8 cellular contexts compared by ENCODE assay signal in the genomic region with DNA sequence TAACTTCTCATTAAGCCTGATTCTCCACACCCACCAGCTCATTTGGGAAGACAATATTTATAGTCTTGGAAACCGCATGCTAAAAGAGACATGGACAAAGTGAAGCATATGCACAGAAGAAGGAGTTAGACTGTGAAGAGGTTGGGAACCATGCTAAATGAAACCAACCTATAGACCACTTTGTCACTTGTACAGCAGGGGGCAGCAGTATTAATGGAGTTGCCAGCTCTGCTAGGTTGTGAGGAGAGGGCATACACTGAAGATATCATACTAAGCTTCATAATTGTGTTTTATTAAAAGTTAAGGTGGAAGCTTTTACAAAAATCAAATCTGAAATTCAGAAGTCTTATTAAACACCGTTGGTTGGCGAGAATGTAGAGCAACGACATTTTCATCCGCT. TPM values are rescaled to one million over a fixed set of nuclear protein-coding genes. Genes with fewer than 3 reads are reported as not detected.
DNase-seq lines count a peak whose midpoint lies in the region; ATAC-seq and TF ChIP-seq lines count a peak whose summit lies in the region.

No MANE protein-coding gene starts in this region.

- intact Hi-C loops in activated CD8-positive, alpha-beta T cell treated with anti-CD3 and anti-CD28 coated beads for 36 hours (cut with micrococcal nuclease), result no loop called here
- intact Hi-C loops in OCI-LY7 (cut with micrococcal nuclease; ENCODE audit: unreplicated experiment) (no loop called here), tibial artery (cut with DNase I; ENCODE audit: low total_unique reads) (no loop called here)

- H3K79me2 ChIP-seq in OCI-LY7 (ENCODE audit: insufficient read depth, low read depth, low read length), result no peaks in the 10 kb centered on the region

- H3K27ac ChIP-seq in OCI-LY7 (ENCODE audit: low read depth, low read length, poor library complexity, severe bottlenecking) (no peak overlapping the region), tibial artery (no peak overlapping the region)

- H3K9me3 ChIP-seq in OCI-LY7 (ENCODE audit: low read length) (no peaks in the 10 kb centered on the region), tibial artery (peaks cover 0 to 13% (median 0%) of the 10 kb centered on the region in 3 donors)

- H3K4me3 Mint-ChIP-seq in activated CD8-positive, alpha-beta T cell treated with anti-CD3 and anti-CD28 coated beads for 36 hours, result no peak overlapping the region
- H3K4me3 Mint-ChIP-seq in activated CD8-positive, alpha-beta T cell treated with anti-CD3 and anti-CD28 coated beads, Interleukin-2, amount 10 ng/mL, durations not matched to agents 7 days and 5 days, result no peak overlapping the region

- H3K36me3 Mint-ChIP-seq in activated CD8-positive, alpha-beta T cell treated with anti-CD3 and anti-CD28 coated beads for 36 hours (ENCODE audit: low read depth), result no peaks in the 10 kb centered on the region
- H3K36me3 Mint-ChIP-seq in activated CD8-positive, alpha-beta T cell treated with anti-CD3 and anti-CD28 coated beads, Interleukin-2, amount 10 ng/mL, durations not matched to agents 7 days and 5 days (ENCODE audit: low read depth), result no peaks in the 10 kb centered on the region

- CTCF ChIA-PET in activated CD8-positive, alpha-beta T cell treated with anti-CD3 and anti-CD28 coated beads for 36 hours (lab: Charles Lee), result interaction anchor here (0.9 to 1.0 kb wide), 2 partner anchors 19 to 113 kb away, joined by 3 to 4 read pairs; no protein-coding TSS in a partner anchor
- CTCF ChIA-PET in activated CD8-positive, alpha-beta T cell treated with anti-CD3 and anti-CD28 coated beads, Interleukin-2, amount 10 ng/mL, durations not matched to agents 7 days and 5 days (lab: Charles Lee), result no interaction called here
- CTCF ChIA-PET in OCI-LY7 (lab: Charles Lee; ENCODE audit: unreplicated experiment), result no interaction called here

- H3K27me3 ChIP-seq in tibial artery, result no peaks in the 10 kb centered on the region

- peak; percentile 13 for TF ChIP-seq CTCF in activated CD8-positive, alpha-beta T cell treated with anti-CD3 and anti-CD28 coated beads for 36 hours (IDR thresholded peaks at IDR 0.05)
- TF ChIP-seq CTCF in OCI-LY7 (conservative IDR thresholded peaks at IDR 0.05; ENCODE audit: low read length) (peak; percentile 72), fibroblast of pulmonary artery (IDR thresholded peaks at IDR 0.05; ENCODE audit: low read length, missing control alignments) (peak; percentile 79), tibial artery (IDR thresholded peaks at IDR 0.05) (no peak)

- ATAC-seq in activated CD8-positive, alpha-beta T cell treated with anti-CD3 and anti-CD28 coated beads for 36 hours, result no peak
- ATAC-seq in activated CD8-positive, alpha-beta T cell treated with anti-CD3 and anti-CD28 coated beads, Interleukin-2, amount 10 ng/mL, durations not matched to agents 7 days and 5 days, result no peak
- ATAC-seq in HG02981 (IDR thresholded peaks at IDR 0.05; ENCODE audit: unreplicated experiment), result peak; percentile 57

- H3K9me3 Mint-ChIP-seq in activated CD8-positive, alpha-beta T cell treated with anti-CD3 and anti-CD28 coated beads for 36 hours, result peaks cover 9% of the 10 kb centered on the region
- H3K9me3 Mint-ChIP-seq in activated CD8-positive, alpha-beta T cell treated with anti-CD3 and anti-CD28 coated beads, Interleukin-2, amount 10 ng/mL, durations not matched to agents 7 days and 5 days (ENCODE audit: insufficient read depth), result peaks cover 13% of the 10 kb centered on the region

- BruUV-seq in OCI-LY7 (replicated peaks; lab: Mats Ljungman, UMichigan), result no TSS peak

- DNase-seq in activated CD8-positive, alpha-beta T cell treated with anti-CD3 and anti-CD28 coated beads for 36 hours, result peak; percentile 2
- DNase-seq in activated CD8-positive, alpha-beta T cell treated with anti-CD3 and anti-CD28 coated beads, Interleukin-2, amount 10 ng/mL, durations not matched to agents 7 days and 5 days, result no peak
- DNase-seq in OCI-LY7 (ENCODE audit: low spot score) (peak; percentile 5), fibroblast of pulmonary artery (ENCODE audit: low read depth) (peak; percentile 69), tibial artery (no peak), COR-L47 (lab: John Stamatoyannopoulos, UW) (no peak), 8988T (no peak)

- H3K4me3 ChIP-seq in OCI-LY7 (ENCODE audit: low read depth, low read length, poor library complexity, severe bottlenecking) (no peak overlapping the region), fibroblast of pulmonary artery (replicated peaks; ENCODE audit: low read depth, low read length) (no peak overlapping the region), tibial artery (no peak overlapping the region)

- POLR2A ChIA-PET in activated CD8-positive, alpha-beta T cell treated with anti-CD3 and anti-CD28 coated beads for 36 hours (lab: Charles Lee), result no interaction called here
- POLR2A ChIA-PET in activated CD8-positive, alpha-beta T cell treated with anti-CD3 and anti-CD28 coated beads, Interleukin-2, amount 10 ng/mL, durations not matched to agents 7 days and 5 days (lab: Charles Lee), result no interaction called here
- POLR2A ChIA-PET in OCI-LY7 (lab: Charles Lee), result interaction anchor here (1.2 kb wide), 1 partner anchor 20 kb away, joined by 4 read pairs; no protein-coding TSS in a partner anchor

- no peaks in the 10 kb centered on the region for H3K4me1 Mint-ChIP-seq in activated CD8-positive, alpha-beta T cell treated with anti-CD3 and anti-CD28 coated beads for 36 hours (ENCODE audit: low read depth)
- H3K4me1 Mint-ChIP-seq in activated CD8-positive, alpha-beta T cell treated with anti-CD3 and anti-CD28 coated beads, Interleukin-2, amount 10 ng/mL, durations not matched to agents 7 days and 5 days (ENCODE audit: low read depth), result no peaks in the 10 kb centered on the region

- no peaks in the 10 kb centered on the region for H3K36me3 ChIP-seq in OCI-LY7 (ENCODE audit: insufficient read depth, low read length)
- H3K36me3 ChIP-seq in tibial artery, result no peaks in the 10 kb centered on the region

- H4K20me1 ChIP-seq in OCI-LY7 (ENCODE audit: insufficient read depth, low read length), result no peaks in the 10 kb centered on the region

- H3K4me1 ChIP-seq in OCI-LY7 (ENCODE audit: insufficient read depth, low read length, poor library complexity, severe bottlenecking), result no peaks in the 10 kb centered on the region
- no peaks in the 10 kb centered on the region for H3K4me1 ChIP-seq in tibial artery

- no peak overlapping the region for H3K27ac Mint-ChIP-seq in activated CD8-positive, alpha-beta T cell treated with anti-CD3 and anti-CD28 coated beads for 36 hours
- H3K27ac Mint-ChIP-seq in activated CD8-positive, alpha-beta T cell treated with anti-CD3 and anti-CD28 coated beads, Interleukin-2, amount 10 ng/mL, durations not matched to agents 7 days and 5 days, result no peak overlapping the region

- no peak overlapping the region for H2AFZ ChIP-seq in OCI-LY7 (ENCODE audit: low read length)

- no peaks in the 10 kb centered on the region for H3K9me2 ChIP-seq in OCI-LY7 (ENCODE audit: insufficient read depth, low read length)

- no peaks in the 10 kb centered on the region for H3K27me3 Mint-ChIP-seq in activated CD8-positive, alpha-beta T cell treated with anti-CD3 and anti-CD28 coated beads for 36 hours
- no peaks in the 10 kb centered on the region for H3K27me3 Mint-ChIP-seq in activated CD8-positive, alpha-beta T cell treated with anti-CD3 and anti-CD28 coated beads, Interleukin-2, amount 10 ng/mL, durations not matched to agents 7 days and 5 days (ENCODE audit: low read depth)

- H3K4me2 ChIP-seq in OCI-LY7 (ENCODE audit: low read length), result no peak overlapping the region

RNA-seq across cellular contexts. Expression of a gene that starts 38.3 kb away (rescaled TPM):
- not detected for total RNA-seq in activated CD8-positive, alpha-beta T cell treated with anti-CD3 and anti-CD28 coated beads for 36 hours
- not detected for total RNA-seq in activated CD8-positive, alpha-beta T cell treated with anti-CD3 and anti-CD28 coated beads, Interleukin-2, amount 10 ng/mL, durations not matched to agents 7 days and 5 days
- total RNA-seq in OCI-LY7 (2014; rRNA removed; shearing (Covaris generic)), result not detected in 2 replicates
- not detected in 2 replicates for total RNA-seq in OCI-LY7 (2022)

Comparison
In these comparisons a context has a peak if more than half of its experiments do, and no peak if none do; other contexts are left out.
1. DNase-seq: peak in activated CD8-positive, alpha-beta T cell treated with anti-CD3 and anti-CD28 coated beads for 36 hours (single experiment), OCI-LY7 (single experiment) and fibroblast of pulmonary artery (single experiment); none in activated CD8-positive, alpha-beta T cell treated with anti-CD3 and anti-CD28 coated beads, Interleukin-2, amount 10 ng/mL, durations not matched to agents 7 days and 5 days (single experiment), tibial artery (0 of 2), COR-L47 (single experiment) and 8988T (single experiment).
2. CTCF ChIP-seq: peak in activated CD8-positive, alpha-beta T cell treated with anti-CD3 and anti-CD28 coated beads for 36 hours (single experiment), OCI-LY7 (single experiment) and fibroblast of pulmonary artery (single experiment); none in tibial artery (0 of 2).